In genomic region chr9:83554278-83554677, GRCh38 we compare ENCODE assay signal across 28 cellular contexts.
"Had no signal": no experiment of that assay in that cellular context is flagged by ENCODE, and none has a peak within 500 bp of the region (broad histone marks: within the 10 kb centered on the region; RNA-seq: fewer than 3 reads in every experiment).

No MANE protein-coding gene starts in this region.

- H3K27me3 ChIP-seq: esophagus muscularis mucosa, neural progenitor cell, stomach, uterus had no signal

- FAIRE-seq: astrocyte, colon, frontal cortex had no signal

- DNase-seq: activated CD4-positive, alpha-beta T cell treated with anti-CD3 and anti-CD28 coated beads for 4 hours; activated CD4-positive, alpha-beta T cell treated with anti-CD3 and anti-CD28 coated beads, Interleukin-2, amount 50 U/mL, for 4 hours; activated CD4-positive, CD25-positive, alpha-beta regulatory T cell; activated effector memory CD4-positive, alpha-beta T cell treated with anti-CD3 and anti-CD28 coated beads, Interleukin-2, amount 50 U/mL, for 16 hours; activated naive CD4-positive, alpha-beta T cell treated with anti-CD3 and anti-CD28 coated beads, Interleukin-2, amount 10 ng/mL, durations not matched to agents 7 days and 5 days; activated naive CD8-positive, alpha-beta T cell treated with anti-CD3 and anti-CD28 coated beads, Interleukin-2, amount 10 ng/mL, durations not matched to agents 7 days and 5 days; central memory CD4-positive, alpha-beta T cell; dermis blood vessel endothelial cell; effector CD4-positive, alpha-beta T cell; hippocampal formation; mesendoderm; natural killer cell; occipital lobe; stimulated activated CD4-positive, alpha-beta T cell treated with anti-CD3 and anti-CD28 coated beads, Interleukin-15, amount 100 ng/mL, for 24 hours; stimulated activated CD4-positive, alpha-beta T cell treated with anti-CD3 and anti-CD28 coated beads, Interleukin-2, amount 100 ng/mL, for 24 hours; stimulated activated naive B cell treated with anti-CD40 and anti-IgM and Interleukin-4, amounts not matched to agents 10 μg/mL and 1 μg/mL and 100 μg/mL, for 72 hours; stomach; T-cell; trophoblast cell; uterus had no signal

- H3K27ac ChIP-seq: esophagus muscularis mucosa, neural progenitor cell, parathyroid adenoma, stomach, uterus had no signal

- ATAC-seq: left lobe of liver; natural killer cell; stimulated activated naive B cell treated with anti-CD40 and anti-IgM and Interleukin-4, amounts not matched to agents 10 μg/mL and 1 μg/mL and 100 μg/mL, for 72 hours; T-cell had no signal

- H3K4me3 ChIP-seq: esophagus muscularis mucosa, lung, neural progenitor cell, stomach, uterus had no signal

- H3K4me1 ChIP-seq: esophagus muscularis mucosa, neural progenitor cell, parathyroid adenoma, stomach, uterus had no signal

- H3K36me3 ChIP-seq: esophagus muscularis mucosa, neural progenitor cell, stomach, uterus had no signal

- H3K9me3 ChIP-seq: uterus had no signal
